In the genomic region with DNA sequence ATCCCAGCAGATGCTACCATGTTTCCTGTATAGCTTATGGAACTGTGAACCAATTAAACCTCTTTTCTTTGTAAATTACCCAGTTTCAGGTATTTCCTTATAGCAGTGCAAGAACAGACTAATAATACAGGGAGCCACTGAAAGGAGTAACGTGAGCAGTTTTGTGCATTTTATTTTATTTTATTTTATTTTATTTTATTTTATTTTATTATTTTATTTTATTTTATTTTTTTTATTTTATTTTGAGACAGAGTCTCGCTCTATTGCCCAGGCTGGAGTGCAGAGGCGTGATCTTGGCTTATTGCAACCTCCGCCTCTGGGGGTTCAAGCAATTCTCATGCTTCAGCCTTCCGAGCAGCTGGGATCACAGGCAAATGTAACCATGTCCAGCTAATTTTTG, we compare ENCODE assay signal across 38 cellular contexts. TPM values are rescaled to one million over a fixed set of nuclear protein-coding genes. Genes with fewer than 3 reads are reported as not detected.
"Had no signal": no experiment of that assay in that cellular context is flagged by ENCODE, and none has a peak within 500 bp of the region (broad histone marks: within the 10 kb centered on the region; RNA-seq: fewer than 3 reads in every experiment).

No MANE protein-coding gene starts in this region.

- H3K4me1 Mint-ChIP-seq: activated CD4-positive, alpha-beta memory T cell treated with anti-CD3 and anti-CD28 coated beads, Interleukin-2, amount 10 ng/mL, durations not matched to agents 7 days and 5 days; activated CD4-positive, alpha-beta T cell treated with anti-CD3 and anti-CD28 coated beads for 36 hours; activated CD4-positive, alpha-beta T cell treated with anti-CD3 and anti-CD28 coated beads, Interleukin-2, amount 10 ng/mL, durations not matched to agents 7 days and 5 days; activated CD8-positive, alpha-beta memory T cell treated with anti-CD3 and anti-CD28 coated beads, Interleukin-2, amount 10 ng/mL, durations not matched to agents 7 days and 5 days; activated naive CD4-positive, alpha-beta T cell treated with anti-CD3 and anti-CD28 coated beads, Interleukin-2, amount 10 ng/mL, durations not matched to agents 7 days and 5 days; activated naive CD4-positive, alpha-beta T cell treated with anti-CD3 and anti-CD28 coated beads, Interleukin-2, amount 50 U/mL, for 24 hours; activated naive CD8-positive, alpha-beta T cell treated with anti-CD3 and anti-CD28 coated beads, Interleukin-2, amount 10 ng/mL, durations not matched to agents 7 days and 5 days; activated naive CD8-positive, alpha-beta T cell treated with anti-CD3 and anti-CD28 coated beads, Interleukin-2, amount 50 U/mL, for 24 hours; central memory CD8-positive, alpha-beta T cell had no signal

- H3K36me3 ChIP-seq: brain microvascular endothelial cell, breast epithelium had no signal

- ATAC-seq: activated CD4-positive, alpha-beta T cell treated with anti-CD3 and anti-CD28 coated beads for 36 hours; activated CD4-positive, CD25-positive, alpha-beta regulatory T cell treated with anti-CD3 and anti-CD28 coated beads, Interleukin-2, amount 50 U/mL, for 24 hours; activated CD8-positive, alpha-beta memory T cell treated with anti-CD3 and anti-CD28 coated beads, Interleukin-2, amount 10 ng/mL, durations not matched to agents 7 days and 5 days; activated CD8-positive, alpha-beta T cell treated with anti-CD3 and anti-CD28 coated beads, Interleukin-2, amount 10 ng/mL, durations not matched to agents 7 days and 5 days; activated naive CD8-positive, alpha-beta T cell treated with anti-CD3 and anti-CD28 coated beads, Interleukin-2, amount 50 U/mL, for 24 hours; body of pancreas had no signal

- H3K9me3 ChIP-seq: body of pancreas, breast epithelium had no signal

- H3K27ac Mint-ChIP-seq: activated CD4-positive, alpha-beta memory T cell treated with anti-CD3 and anti-CD28 coated beads, Interleukin-2, amount 10 ng/mL, durations not matched to agents 7 days and 5 days; activated CD4-positive, alpha-beta T cell treated with anti-CD3 and anti-CD28 coated beads for 36 hours; activated CD4-positive, alpha-beta T cell treated with anti-CD3 and anti-CD28 coated beads, Interleukin-2, amount 10 ng/mL, durations not matched to agents 7 days and 5 days; activated CD8-positive, alpha-beta memory T cell treated with anti-CD3 and anti-CD28 coated beads, Interleukin-2, amount 10 ng/mL, durations not matched to agents 7 days and 5 days; activated CD8-positive, alpha-beta T cell treated with anti-CD3 and anti-CD28 coated beads, Interleukin-2, amount 10 ng/mL, durations not matched to agents 7 days and 5 days; activated naive CD4-positive, alpha-beta T cell treated with anti-CD3 and anti-CD28 coated beads, Interleukin-2, amount 10 ng/mL, durations not matched to agents 7 days and 5 days; activated naive CD4-positive, alpha-beta T cell treated with anti-CD3 and anti-CD28 coated beads, Interleukin-2, amount 50 U/mL, for 24 hours; activated naive CD8-positive, alpha-beta T cell; activated naive CD8-positive, alpha-beta T cell treated with anti-CD3 and anti-CD28 coated beads, Interleukin-2, amount 10 ng/mL, durations not matched to agents 7 days and 5 days; activated naive CD8-positive, alpha-beta T cell treated with anti-CD3 and anti-CD28 coated beads, Interleukin-2, amount 50 U/mL, for 24 hours; activated T-cell treated with anti-CD3 and anti-CD28 coated beads, Interleukin-2, amount 50 U/mL, for 24 hours; activated T-helper 2 cell treated with anti-CD3 and anti-CD28 coated beads, Interferon-gamma antibody, Interleukin-2, Interleukin-4, amounts not matched to agents 10 μg/mL and 5 μg/mL and 100 μg/mL, durations not matched to agents 14 hours and 24 hours and 36 hours; T-helper 1 cell treated with Interleukin-12 subunit alpha and Interleukin-12 subunit beta and Interleukin-4 antibody, amounts not matched to agents 30 μg/mL and 1 μg/mL, for 36 hours; T-helper 2 cell treated with Interferon-gamma antibody and Interleukin-4, amounts not matched to agents 5 μg/mL and 100 μg/mL, for 36 hours had no signal

- H3K4me3 ChIP-seq: body of pancreas, breast epithelium had no signal

- H3K27ac ChIP-seq: body of pancreas, brain microvascular endothelial cell, breast epithelium, VCaP had no signal

- H3K36me3 Mint-ChIP-seq: activated CD8-positive, alpha-beta memory T cell treated with anti-CD3 and anti-CD28 coated beads, Interleukin-2, amount 10 ng/mL, durations not matched to agents 7 days and 5 days; activated naive CD4-positive, alpha-beta T cell treated with anti-CD3 and anti-CD28 coated beads, Interleukin-2, amount 10 ng/mL, durations not matched to agents 7 days and 5 days; activated naive CD4-positive, alpha-beta T cell treated with anti-CD3 and anti-CD28 coated beads, Interleukin-2, amount 50 U/mL, for 24 hours; activated naive CD8-positive, alpha-beta T cell treated with anti-CD3 and anti-CD28 coated beads, Interleukin-2, amount 10 ng/mL, durations not matched to agents 7 days and 5 days had no signal

- H3K27me3 ChIP-seq: body of pancreas, brain microvascular endothelial cell, breast epithelium had no signal

- DNase-seq: activated CD4-positive, alpha-beta memory T cell treated with anti-CD3 and anti-CD28 coated beads, Interleukin-2, amount 10 ng/mL, durations not matched to agents 7 days and 5 days; activated CD4-positive, alpha-beta T cell treated with anti-CD3 and anti-CD28 coated beads for 1 hour; activated CD4-positive, alpha-beta T cell treated with anti-CD3 and anti-CD28 coated beads for 36 hours; activated CD4-positive, alpha-beta T cell treated with anti-CD3 and anti-CD28 coated beads for 48 hours; activated CD4-positive, alpha-beta T cell treated with anti-CD3 and anti-CD28 coated beads, Interleukin-2, amount 10 ng/mL, durations not matched to agents 7 days and 5 days; activated CD4-positive, alpha-beta T cell treated with anti-CD3 and anti-CD28 coated beads, Interleukin-2, amount 50 U/mL, for 48 hours; activated CD4-positive, CD25-positive, alpha-beta regulatory T cell; activated CD8-positive, alpha-beta memory T cell treated with anti-CD3 and anti-CD28 coated beads for 24 hours; activated CD8-positive, alpha-beta memory T cell treated with anti-CD3 and anti-CD28 coated beads, Interleukin-2, amount 10 ng/mL, durations not matched to agents 7 days and 5 days; activated CD8-positive, alpha-beta memory T cell treated with anti-CD3 and anti-CD28 coated beads, Interleukin-2, amount 50 U/mL, for 48 hours; activated CD8-positive, alpha-beta T cell treated with anti-CD3 and anti-CD28 coated beads, Interleukin-2, amount 10 ng/mL, durations not matched to agents 7 days and 5 days; activated effector memory CD4-positive, alpha-beta T cell treated with Interleukin-2 at 50 U/mL for 16 hours; activated gamma-delta T cell; activated naive CD4-positive, alpha-beta T cell treated with anti-CD3 and anti-CD28 coated beads, Interleukin-2, amount 10 ng/mL, durations not matched to agents 7 days and 5 days; activated naive CD4-positive, alpha-beta T cell treated with Interleukin-2 at 50 U/mL for 16 hours; activated naive CD8-positive, alpha-beta T cell treated with anti-CD3 and anti-CD28 coated beads, Interleukin-2, amount 10 ng/mL, durations not matched to agents 7 days and 5 days; activated naive CD8-positive, alpha-beta T cell treated with anti-CD3 and anti-CD28 coated beads, Interleukin-2, amount 50 U/mL, for 24 hours; activated T-cell treated with anti-CD3 and anti-CD28 coated beads, Interleukin-2, amount 50 U/mL, for 24 hours; activated T-cell treated with anti-CD3 and anti-CD28 coated beads, Interleukin-2, amount 50 U/mL, for 48 hours; amygdala; anterior cingulate cortex; body of pancreas; brain microvascular endothelial cell; caudate nucleus; cerebellar nuclear complex; SW 1271; T-helper 1 cell; T-helper 2 cell; T-helper 9 cell had no signal

- H3K9me3 Mint-ChIP-seq: activated CD4-positive, alpha-beta memory T cell treated with anti-CD3 and anti-CD28 coated beads, Interleukin-2, amount 10 ng/mL, durations not matched to agents 7 days and 5 days; activated CD4-positive, alpha-beta T cell treated with anti-CD3 and anti-CD28 coated beads, Interleukin-2, amount 10 ng/mL, durations not matched to agents 7 days and 5 days; activated naive CD4-positive, alpha-beta T cell treated with anti-CD3 and anti-CD28 coated beads, Interleukin-2, amount 10 ng/mL, durations not matched to agents 7 days and 5 days; activated naive CD4-positive, alpha-beta T cell treated with anti-CD3 and anti-CD28 coated beads, Interleukin-2, amount 50 U/mL, for 24 hours; activated naive CD8-positive, alpha-beta T cell treated with anti-CD3 and anti-CD28 coated beads, Interleukin-2, amount 10 ng/mL, durations not matched to agents 7 days and 5 days; activated naive CD8-positive, alpha-beta T cell treated with anti-CD3 and anti-CD28 coated beads, Interleukin-2, amount 50 U/mL, for 24 hours; activated T-cell treated with anti-CD3 and anti-CD28 coated beads, Interleukin-2, amount 50 U/mL, for 24 hours; activated T-helper 2 cell treated with anti-CD3 and anti-CD28 coated beads, Interferon-gamma antibody, Interleukin-2, Interleukin-4, amounts not matched to agents 10 μg/mL and 5 μg/mL and 100 μg/mL, durations not matched to agents 14 hours and 24 hours and 36 hours; central memory CD8-positive, alpha-beta T cell; T-helper 1 cell treated with Interleukin-12 subunit alpha and Interleukin-12 subunit beta and Interleukin-4 antibody, amounts not matched to agents 30 μg/mL and 1 μg/mL, for 36 hours; T-helper 2 cell treated with Interferon-gamma antibody and Interleukin-4, amounts not matched to agents 5 μg/mL and 100 μg/mL, for 36 hours had no signal

- H3K27me3 Mint-ChIP-seq: activated naive CD4-positive, alpha-beta T cell treated with anti-CD3 and anti-CD28 coated beads, Interleukin-2, amount 50 U/mL, for 24 hours had no signal

- H3K4me1 ChIP-seq: body of pancreas, breast epithelium had no signal

- H3K4me3 Mint-ChIP-seq: activated CD4-positive, alpha-beta memory T cell treated with anti-CD3 and anti-CD28 coated beads, Interleukin-2, amount 10 ng/mL, durations not matched to agents 7 days and 5 days; activated CD4-positive, alpha-beta T cell treated with anti-CD3 and anti-CD28 coated beads for 36 hours; activated CD4-positive, alpha-beta T cell treated with anti-CD3 and anti-CD28 coated beads, Interleukin-2, amount 10 ng/mL, durations not matched to agents 7 days and 5 days; activated CD8-positive, alpha-beta memory T cell treated with anti-CD3 and anti-CD28 coated beads, Interleukin-2, amount 10 ng/mL, durations not matched to agents 7 days and 5 days; activated CD8-positive, alpha-beta T cell treated with anti-CD3 and anti-CD28 coated beads, Interleukin-2, amount 10 ng/mL, durations not matched to agents 7 days and 5 days; activated naive CD4-positive, alpha-beta T cell treated with anti-CD3 and anti-CD28 coated beads, Interleukin-2, amount 10 ng/mL, durations not matched to agents 7 days and 5 days; activated naive CD4-positive, alpha-beta T cell treated with anti-CD3 and anti-CD28 coated beads, Interleukin-2, amount 50 U/mL, for 24 hours; activated naive CD8-positive, alpha-beta T cell; activated naive CD8-positive, alpha-beta T cell treated with anti-CD3 and anti-CD28 coated beads, Interleukin-2, amount 10 ng/mL, durations not matched to agents 7 days and 5 days; activated naive CD8-positive, alpha-beta T cell treated with anti-CD3 and anti-CD28 coated beads, Interleukin-2, amount 50 U/mL, for 24 hours; activated T-cell treated with anti-CD3 and anti-CD28 coated beads, Interleukin-2, amount 50 U/mL, for 24 hours; central memory CD8-positive, alpha-beta T cell; T-helper 1 cell treated with Interleukin-12 subunit alpha and Interleukin-12 subunit beta and Interleukin-4 antibody, amounts not matched to agents 30 μg/mL and 1 μg/mL, for 36 hours; T-helper 2 cell treated with Interferon-gamma antibody and Interleukin-4, amounts not matched to agents 5 μg/mL and 100 μg/mL, for 36 hours had no signal

RNA-seq across cellular contexts. Expression of a gene that starts 55.9 kb away (rescaled TPM):
- total RNA-seq: breast epithelium had no signal
